ENCODE assay signal across 1 cellular context in genomic region chr3:52399593-52399992, GRCh38.
TF ChIP-seq lines count a peak whose summit lies in the region.

No MANE protein-coding gene starts in this region.

TF ChIP-seq in IMR-90, 13 proteins besides CTCF, POLR2A, EP300 and RAD21:
- TF ChIP-seq MAFK (IDR thresholded peaks at IDR 0.05; ENCODE audit: low read depth, low read length) (no peak), CHD1 (IDR thresholded peaks at IDR 0.05; ENCODE audit: low read depth, low read length) (no peak), CEBPB (IDR thresholded peaks at IDR 0.05; ENCODE audit: low read depth, low read length) (no peak), MXI1 (IDR thresholded peaks at IDR 0.05; ENCODE audit: borderline replicate concordance, low read depth, low read length) (no peak), SMC3 (IDR thresholded peaks at IDR 0.05; ENCODE audit: low read depth, low read length) (no peak), MAZ (IDR thresholded peaks at IDR 0.05; ENCODE audit: borderline replicate concordance, low read depth, low read length) (no peak), RFX5 (IDR thresholded peaks at IDR 0.05; ENCODE audit: low read depth, low read length) (no peak), NFE2L2 (IDR thresholded peaks at IDR 0.05; ENCODE audit: low read depth, low read length) (no peak)
